ENCODE assay signal across 31 cellular contexts in the genomic region with DNA sequence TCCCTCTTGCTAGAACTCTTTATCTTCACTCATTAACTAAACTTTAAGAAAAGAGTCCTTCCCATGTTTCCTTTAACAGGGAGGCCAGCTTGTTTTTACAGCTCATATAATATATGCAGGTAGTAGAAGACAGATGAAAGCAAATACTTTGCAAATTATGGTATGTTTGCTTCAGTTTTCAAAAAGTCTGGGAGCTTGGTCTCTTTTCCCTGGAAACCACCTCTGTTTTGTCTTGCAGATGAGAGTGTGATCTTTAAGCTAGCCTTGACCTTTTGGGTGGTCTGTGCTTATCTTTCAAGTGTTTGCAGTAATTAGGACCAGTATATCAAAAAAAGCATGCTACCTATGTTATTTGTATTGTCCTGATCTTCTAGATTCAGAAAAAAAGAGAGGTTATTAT.
DNase-seq lines count a peak whose midpoint lies in the region; ATAC-seq and TF ChIP-seq lines count a peak whose summit lies in the region.
"Had no signal": no experiment of that assay in that cellular context is flagged by ENCODE, and none has a peak within 500 bp of the region (broad histone marks: within the 10 kb centered on the region; RNA-seq: fewer than 3 reads in every experiment).

No MANE protein-coding gene starts in this region.

- H3K4me3 ChIP-seq in CD8-positive, alpha-beta T cell (ENCODE audit: low read depth, low read length), result no peak overlapping the region
- H3K4me3 ChIP-seq in HUES48 (ENCODE audit: low read depth, low read length) (peak overlapping the region; percentile 42), osteoblast (ENCODE audit: insufficient read depth, low read length) (no peak overlapping the region)
- H3K4me3 ChIP-seq: ascending aorta, GM12878, lung, transverse colon had no signal

- peaks cover 48% of the 10 kb centered on the region for H3K79me2 ChIP-seq in osteoblast (ENCODE audit: insufficient read depth, low read length)

- no peak for TF ChIP-seq CTCF in CD8-positive, alpha-beta T cell (IDR thresholded peaks at IDR 0.05)
- TF ChIP-seq CTCF in mesothelial cell of epicardium (IDR thresholded peaks at IDR 0.05; ENCODE audit: unreplicated experiment) (no peak), osteoblast (IDR thresholded peaks at IDR 0.05; ENCODE audit: extremely low read depth, low read depth, low read length) (no peak)

- H3K9me3 ChIP-seq in CD8-positive, alpha-beta T cell (ENCODE audit: low read length), result no peaks in the 10 kb centered on the region
- H3K9me3 ChIP-seq in HUES48 (ENCODE audit: control insufficient read depth, insufficient read depth, low read length), result no peaks in the 10 kb centered on the region
- no peaks in the 10 kb centered on the region for H3K9me3 ChIP-seq in osteoblast (ENCODE audit: low read depth, low read length)
- H3K9me3 ChIP-seq: BE2C had no signal

- peaks cover 10% of the 10 kb centered on the region for H3K4me1 Mint-ChIP-seq in CD8-positive, alpha-beta T cell (ENCODE audit: low read depth)
- peaks cover 29% of the 10 kb centered on the region for H3K4me1 Mint-ChIP-seq in mesothelial cell of epicardium

- H2AFZ ChIP-seq in osteoblast (ENCODE audit: low read length), result no peak overlapping the region

- intact Hi-C loops in CD8-positive, alpha-beta T cell (cut with DNase I, micrococcal nuclease), result no loop called here

- no peaks in the 10 kb centered on the region for H4K20me1 ChIP-seq in osteoblast (ENCODE audit: insufficient read depth, low read length)

- peaks cover 21% of the 10 kb centered on the region for H3K36me3 Mint-ChIP-seq in CD8-positive, alpha-beta T cell
- H3K36me3 Mint-ChIP-seq in mesothelial cell of epicardium, result peaks cover 8% of the 10 kb centered on the region

- POLR2A ChIA-PET in CD8-positive, alpha-beta T cell (lab: Charles Lee), result no interaction called here

- no peak for ATAC-seq in CD8-positive, alpha-beta T cell
- no peak for ATAC-seq in HG03378 (IDR thresholded peaks at IDR 0.05; ENCODE audit: unreplicated experiment)
- ATAC-seq: esophagus mucosa, GM12878 had no signal

- H3K4me3 Mint-ChIP-seq in CD8-positive, alpha-beta T cell, result no peak overlapping the region
- H3K4me3 Mint-ChIP-seq in mesothelial cell of epicardium, result no peak overlapping the region
- H3K4me3 Mint-ChIP-seq: activated CD4-positive, alpha-beta T cell treated with anti-CD3 and anti-CD28 coated beads, Interleukin-2, amount 10 ng/mL, durations not matched to agents 7 days and 5 days; activated naive CD8-positive, alpha-beta T cell treated with anti-CD3 and anti-CD28 coated beads for 36 hours; central memory CD8-positive, alpha-beta T cell; dendritic cell treated with granulocyte-macrophage colony-stimulating factor and Interleukin-4, amounts not matched to agents 40 ng/mL and 50 ng/mL, for 4 days; nephron; stimulated activated naive CD8-positive, alpha-beta T cell treated with anti-CD3 and anti-CD28 coated beads, Interleukin-15, Interleukin-2, amounts not matched to agents 100 ng/mL and 50 ng/mL, for 24 hours had no signal

- no peak for DNase-seq in CD8-positive, alpha-beta T cell
- DNase-seq in caudate nucleus (lab: John Stamatoyannopoulos, UW) (no peak), mesothelial cell of epicardium (ENCODE audit: low spot score in 2 of 2, unreplicated experiment in 2 of 2) (no peak), osteoblast (ENCODE audit: insufficient read length, low spot score, missing footprints) (no peak), LoVo (ENCODE audit: low spot score) (no peak), substantia nigra (lab: John Stamatoyannopoulos, UW) (no peak)
- DNase-seq: ACHN; activated CD4-positive, alpha-beta T cell treated with anti-CD3 and anti-CD28 coated beads, Interleukin-2, amount 10 ng/mL, durations not matched to agents 7 days and 5 days; activated effector memory CD4-positive, alpha-beta T cell treated with Interleukin-2 at 50 U/mL for 16 hours; activated naive CD8-positive, alpha-beta T cell treated with anti-CD3 and anti-CD28 coated beads for 36 hours; activated T-cell treated with anti-CD3 and anti-CD28 coated beads, Interleukin-2, amount 50 U/mL, for 1 hour; foreskin fibroblast; H7; Karpas-422; NCI-H82; stimulated activated CD4-positive, alpha-beta T cell treated with anti-CD3 and anti-CD28 coated beads, Interleukin-1b, Interleukin-23, amount 100 ng/mL, for 48 hours; T1000; transverse colon; WERI-Rb-1 had no signal

- peaks cover 7% of the 10 kb centered on the region for H3K9me3 Mint-ChIP-seq in CD8-positive, alpha-beta T cell
- H3K9me3 Mint-ChIP-seq in mesothelial cell of epicardium, result peaks cover 9% of the 10 kb centered on the region

- H3K27me3 Mint-ChIP-seq in CD8-positive, alpha-beta T cell (ENCODE audit: low read depth), result no peaks in the 10 kb centered on the region
- H3K27me3 Mint-ChIP-seq in mesothelial cell of epicardium (ENCODE audit: low read depth), result no peaks in the 10 kb centered on the region
- H3K27me3 Mint-ChIP-seq: activated CD4-positive, alpha-beta T cell treated with anti-CD3 and anti-CD28 coated beads, Interleukin-2, amount 10 ng/mL, durations not matched to agents 7 days and 5 days; activated naive CD8-positive, alpha-beta T cell treated with anti-CD3 and anti-CD28 coated beads for 36 hours; central memory CD8-positive, alpha-beta T cell; dendritic cell treated with granulocyte-macrophage colony-stimulating factor and Interleukin-4, amounts not matched to agents 40 ng/mL and 50 ng/mL, for 4 days; stimulated activated naive CD8-positive, alpha-beta T cell treated with anti-CD3 and anti-CD28 coated beads, Interleukin-15, Interleukin-2, amounts not matched to agents 100 ng/mL and 50 ng/mL, for 24 hours had no signal

- CTCF ChIA-PET in CD8-positive, alpha-beta T cell (lab: Charles Lee), result no interaction called here

- no peak overlapping the region for H3K4me2 ChIP-seq in osteoblast (ENCODE audit: insufficient read depth, low read length)

- no peaks in the 10 kb centered on the region for H3K27me3 ChIP-seq in CD8-positive, alpha-beta T cell (ENCODE audit: insufficient read depth, low read length)
- no peaks in the 10 kb centered on the region for H3K27me3 ChIP-seq in HUES48 (ENCODE audit: control insufficient read depth, insufficient read depth, low read length)
- H3K27me3 ChIP-seq in osteoblast (ENCODE audit: insufficient read depth, low read length), result no peaks in the 10 kb centered on the region
- H3K27me3 ChIP-seq: ascending aorta, BE2C, transverse colon had no signal

- no peaks in the 10 kb centered on the region for H3K36me3 ChIP-seq in CD8-positive, alpha-beta T cell (ENCODE audit: insufficient read depth, low read length)
- H3K36me3 ChIP-seq in HUES48 (ENCODE audit: control insufficient read depth, insufficient read depth, low read length) (no peaks in the 10 kb centered on the region), osteoblast (ENCODE audit: insufficient read depth, low read length) (no peaks in the 10 kb centered on the region)
- H3K36me3 ChIP-seq: ascending aorta, BE2C, transverse colon, WERI-Rb-1 had no signal

- peak overlapping the region; percentile 21 for H3K27ac Mint-ChIP-seq in CD8-positive, alpha-beta T cell
- peak overlapping the region; percentile 41 for H3K27ac Mint-ChIP-seq in mesothelial cell of epicardium
- H3K27ac Mint-ChIP-seq: activated CD4-positive, alpha-beta T cell treated with anti-CD3 and anti-CD28 coated beads, Interleukin-2, amount 10 ng/mL, durations not matched to agents 7 days and 5 days; activated naive CD8-positive, alpha-beta T cell treated with anti-CD3 and anti-CD28 coated beads for 36 hours; dendritic cell treated with granulocyte-macrophage colony-stimulating factor and Interleukin-4, amounts not matched to agents 40 ng/mL and 50 ng/mL, for 4 days; stimulated activated naive CD8-positive, alpha-beta T cell treated with anti-CD3 and anti-CD28 coated beads, Interleukin-15, Interleukin-2, amounts not matched to agents 100 ng/mL and 50 ng/mL, for 24 hours had no signal

- H3K27ac ChIP-seq in CD8-positive, alpha-beta T cell (ENCODE audit: low read depth, low read length), result no peak overlapping the region
- peak overlapping the region; percentile 90 for H3K27ac ChIP-seq in HUES48 (ENCODE audit: low read depth, low read length)
- peak overlapping the region; percentile 6 for H3K27ac ChIP-seq in caudate nucleus (ENCODE audit: low read depth, low read length)
- H3K27ac ChIP-seq in osteoblast (ENCODE audit: low read depth, low read length), result no peak overlapping the region
- no peak overlapping the region for H3K27ac ChIP-seq in substantia nigra (ENCODE audit: low read depth, low read length, poor library complexity, severe bottlenecking)
- H3K27ac ChIP-seq: ascending aorta, HL-60, transverse colon, WERI-Rb-1 had no signal

- no peaks in the 10 kb centered on the region for H3K4me1 ChIP-seq in CD8-positive, alpha-beta T cell (ENCODE audit: insufficient read depth, low read length)
- H3K4me1 ChIP-seq in HUES48 (ENCODE audit: control insufficient read depth, insufficient read depth, low read length) (peaks cover 66% of the 10 kb centered on the region), osteoblast (ENCODE audit: insufficient read depth, low read length) (no peaks in the 10 kb centered on the region)

- H3K9ac ChIP-seq in HUES48 (ENCODE audit: low read depth, low read length), result no peak overlapping the region; the same call in 1 of the 2 replicates

Comparison
In these comparisons a context has a peak if more than half of its experiments do, and no peak if none do; other contexts are left out.
1. H3K27ac ChIP-seq: peak in HUES48 (single experiment) and caudate nucleus (single experiment); none in CD8-positive, alpha-beta T cell (single experiment), osteoblast (single experiment) and substantia nigra (single experiment).